In the genomic region with DNA sequence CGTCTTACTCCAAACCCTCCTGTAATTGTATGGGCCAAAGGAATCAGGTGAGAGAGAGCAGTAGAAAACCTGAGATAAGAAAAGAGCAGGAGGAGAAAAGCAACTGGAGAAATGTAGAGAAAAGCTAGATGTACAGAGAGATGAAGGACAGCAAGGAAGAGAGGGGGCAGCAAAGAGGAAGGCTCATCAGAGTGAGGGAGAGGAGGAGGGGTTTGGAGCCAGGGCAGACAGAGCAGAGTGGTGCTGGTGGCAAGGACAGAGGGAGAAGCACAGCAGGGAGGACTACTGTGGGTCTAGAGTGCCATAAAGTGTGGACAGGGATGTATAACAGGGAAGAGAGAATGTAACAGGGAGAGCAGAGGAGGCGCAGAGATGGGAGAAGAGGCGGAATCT, we compare ENCODE assay signal across 7 cellular contexts. TPM values are rescaled to one million over a fixed set of nuclear protein-coding genes. Genes with fewer than 3 reads are reported as not detected.
DNase-seq lines count a peak whose midpoint lies in the region; ATAC-seq, FAIRE-seq and TF ChIP-seq lines count a peak whose summit lies in the region.
"Not testable (repeated sequence)": the region's sequence is repeated elsewhere in the genome, so short reads cannot be mapped to it uniquely, and the experiment has no call there.

No MANE protein-coding gene starts in this region.

- DNase-seq in GM06990 (ENCODE audit: extremely low read depth, insufficient read length); bronchial epithelial cell (ENCODE audit: low read depth); Right ventricle myocardium inferior (ENCODE audit: missing footprints); sigmoid colon: not testable (repeated sequence)
- DNase-seq in NCI-H748 treated with DMSO at 0.1 percent for 48 hours (lab: John Stamatoyannopoulos, UW) (peak; percentile 5), WERI-Rb-1 (peak; percentile 33), mesenteric fat pad (ENCODE audit: low spot score) (peak; percentile 18)

- not testable (repeated sequence) for TF ChIP-seq CTCF in GM06990 (IDR thresholded peaks at IDR 0.05; ENCODE audit: insufficient read depth, low read length, poor library complexity, severe bottlenecking); WERI-Rb-1 (IDR thresholded peaks at IDR 0.05; ENCODE audit: low read depth, low read length); bronchial epithelial cell (IDR thresholded peaks at IDR 0.05; ENCODE audit: insufficient read depth, low read length, severe bottlenecking)
- peak in 2 of 4 experiments; percentile 4 to 18 for TF ChIP-seq CTCF in sigmoid colon (IDR thresholded peaks at IDR 0.05)

- not testable (repeated sequence) for FAIRE-seq in bronchial epithelial cell (lab: Jason Lieb, UNC)

- H3K27ac ChIP-seq in WERI-Rb-1 = not testable (repeated sequence)
- H3K27ac ChIP-seq in sigmoid colon = peak overlapping the region; percentile 70 to 87 (median 76)

- H3K36me3 ChIP-seq in GM06990 (ENCODE audit: control insufficient read depth, insufficient read depth, low read length); WERI-Rb-1; bronchial epithelial cell (ENCODE audit: control insufficient read depth, insufficient read depth, low read length); sigmoid colon: not testable (repeated sequence)

- H3K9me3 ChIP-seq in WERI-Rb-1 (ENCODE audit: severe bottlenecking); sigmoid colon: not testable (repeated sequence)

- not testable (repeated sequence) for TF ChIP-seq EP300 in sigmoid colon (IDR thresholded peaks at IDR 0.05)

- not testable (repeated sequence) for H3K27me3 ChIP-seq in GM06990 (replicated peaks; ENCODE audit: control insufficient read depth, insufficient read depth, low read length); WERI-Rb-1 (ENCODE audit: insufficient read depth, low read depth, severe bottlenecking); bronchial epithelial cell (ENCODE audit: control insufficient read depth, insufficient read depth, low read length); sigmoid colon

- peak; percentile 29 for ATAC-seq in Right ventricle myocardium inferior

- WGBS in sigmoid colon, 2 donors = 59 to 61% methylated on average over 3 of the region's 3 CpGs

- H3K4me1 ChIP-seq in sigmoid colon = peaks cover 0 to 17% (median 14%) of the 10 kb centered on the region in 4 donors

- H3K4me3 ChIP-seq in GM06990 (replicated peaks; ENCODE audit: low read depth, low read length) (peak overlapping the region; percentile 85), WERI-Rb-1 (ENCODE audit: low read depth, low read length) (peak overlapping the region; percentile 57), bronchial epithelial cell (ENCODE audit: low read depth, low read length) (peak overlapping the region; percentile 66), sigmoid colon (peak overlapping the region; percentile 48 to 66 (median 56))

- not testable (repeated sequence) for TF ChIP-seq POLR2A in sigmoid colon (IDR thresholded peaks at IDR 0.05)

- intact Hi-C loops in Right ventricle myocardium inferior (cut with DNase I) (loop anchor here (5.0 kb wide), 1 partner anchor 305 kb away; a partner anchor contains a TSS), sigmoid colon (cut with DNase I) (loop anchor here (2.0 kb wide), 2 partner anchors 31 to 35 kb away; a partner anchor contains a TSS)

RNA-seq across cellular contexts. Expression of a gene that starts 31.9 kb away (rescaled TPM):
- total RNA-seq in bronchial epithelial cell (11.6 and 15.6 TPM in 2 replicates), Right ventricle myocardium inferior (16.6 TPM), mesenteric fat pad (11.2 TPM), sigmoid colon (10 to 100 TPM; 12.4 to 22.4 (median 14.8) TPM)
- 10 to 100 TPM in 1 of 3 donors, 1 to 10 TPM in 2; 4.8 to 11.9 (median 5.5) TPM for polyA plus RNA-seq in sigmoid colon

RNA-seq across cellular contexts. Expression of a gene that starts 36.2 kb away (rescaled TPM):
- total RNA-seq in bronchial epithelial cell = 132 and 163 TPM in 2 replicates
- 13.0 TPM for total RNA-seq in Right ventricle myocardium inferior
- 30.0 TPM for total RNA-seq in mesenteric fat pad
- total RNA-seq in sigmoid colon = 10 to 100 TPM; 49.2 to 96.7 (median 55.9) TPM
- 10 to 100 TPM in 2 of 3 donors, 1 to 10 TPM in 1; 5.8 to 20.5 (median 10.2) TPM for polyA plus RNA-seq in sigmoid colon
